ENCODE assay signal across 8 cellular contexts in the genomic region with DNA sequence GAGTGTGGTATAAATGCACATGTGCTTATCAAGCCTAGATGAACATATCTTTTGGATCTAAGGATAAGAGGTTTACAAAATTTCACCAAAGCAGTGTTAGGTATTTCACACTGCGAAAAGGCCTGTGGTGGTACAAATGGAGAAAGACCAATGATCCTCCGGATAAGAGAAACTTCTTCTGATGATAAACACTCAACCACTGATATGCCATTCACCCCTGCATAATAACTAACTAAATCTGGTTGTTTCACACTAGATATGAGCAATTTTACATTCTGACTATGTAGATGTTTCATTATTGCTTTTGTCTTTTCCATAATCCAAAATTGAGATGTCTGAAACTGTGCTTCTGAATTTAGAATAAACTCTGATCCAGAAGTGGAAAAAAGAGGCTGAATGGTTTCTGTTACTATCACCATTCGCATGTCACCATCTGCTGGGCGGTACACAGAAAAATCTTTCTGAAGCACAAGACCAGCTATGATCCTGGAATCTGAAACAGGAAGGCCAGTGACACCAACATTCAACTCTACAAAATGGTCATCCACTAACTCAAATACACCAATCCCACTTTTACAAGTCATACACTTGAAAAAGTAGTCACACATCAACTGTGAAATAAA. TPM values are rescaled to one million over a fixed set of nuclear protein-coding genes. Genes with fewer than 3 reads are reported as not detected.
DNase-seq lines count a peak whose midpoint lies in the region; TF ChIP-seq lines count a peak whose summit lies in the region.

No MANE protein-coding gene starts in this region.

- H4K8ac ChIP-seq in mesenchymal stem cell (ENCODE audit: low read length), result no peak overlapping the region

- H3K9ac ChIP-seq in HUES48 (ENCODE audit: low read depth, low read length) (no peak overlapping the region), mesenchymal stem cell (ENCODE audit: low read length) (peak overlapping the region; percentile 91)

- H3K9me3 ChIP-seq in HUES48 (ENCODE audit: control insufficient read depth, insufficient read depth, low read length) (no peaks in the 10 kb centered on the region), SJSA1 (replicated peaks) (no peaks in the 10 kb centered on the region), mesenchymal stem cell (ENCODE audit: control insufficient read depth, low read length) (no peaks in the 10 kb centered on the region), vagina (no peaks in the 10 kb centered on the region)

- H3K27ac ChIP-seq in HUES48 (ENCODE audit: low read depth, low read length) (no peak overlapping the region), SJSA1 (peak overlapping the region; percentile 33; the same call in 1 of the 2 replicates), mesenchymal stem cell (ENCODE audit: low read length, poor library complexity, severe bottlenecking) (peak overlapping the region; percentile 97), vagina (peak overlapping the region; percentile 78)

- H3K23ac ChIP-seq in mesenchymal stem cell (ENCODE audit: low read length in 2 of 2), result no peak overlapping the region

- no peak overlapping the region for H2BK120ac ChIP-seq in mesenchymal stem cell (ENCODE audit: low read depth, low read length)

- 68% methylated on average over 3 of the region's 4 CpGs for WGBS in mesenchymal stem cell

- H3K36me3 ChIP-seq in HUES48 (ENCODE audit: control insufficient read depth, insufficient read depth, low read length), result peaks cover 5% of the 10 kb centered on the region
- 0 out of 2 replicates have a peak, but pooled peaks cover 5% of the 10 kb centered on the region for H3K36me3 ChIP-seq in SJSA1
- peaks cover 0 to 9% of the 10 kb centered on the region in 2 experiments for H3K36me3 ChIP-seq in mesenchymal stem cell (ENCODE audit: control insufficient read depth in 1 of 2, insufficient read depth in 2 of 2, low read depth in 1 of 2, low read length in 2 of 2)
- H3K36me3 ChIP-seq in vagina, result no peaks in the 10 kb centered on the region

- H3K36me3 Mint-ChIP-seq in dendritic cell treated with granulocyte-macrophage colony-stimulating factor and Interleukin-4, amounts not matched to agents 40 ng/mL and 50 ng/mL, for 4 days (ENCODE audit: low read depth), result peaks cover 10% of the 10 kb centered on the region

- TF ChIP-seq POLR2A in vagina (IDR thresholded peaks at IDR 0.05), result no peak

- H3K4me3 ChIP-seq in HUES48 (ENCODE audit: low read depth, low read length) (peak overlapping the region; percentile 81), SJSA1 (peak overlapping the region; percentile 62), mesenchymal stem cell (ENCODE audit: insufficient read depth in 1 of 2, low read depth in 1 of 2, low read length in 2 of 2) (peak overlapping the region in 1 of 2 experiments; percentile 87), vagina (peak overlapping the region in 1 of 2 donors; percentile 62)

- no peaks in the 10 kb centered on the region for H3K27me3 Mint-ChIP-seq in dendritic cell treated with granulocyte-macrophage colony-stimulating factor and Interleukin-4, amounts not matched to agents 40 ng/mL and 50 ng/mL, for 4 days

- peak overlapping the region; percentile 96 for H3K27ac Mint-ChIP-seq in dendritic cell treated with granulocyte-macrophage colony-stimulating factor and Interleukin-4, amounts not matched to agents 40 ng/mL and 50 ng/mL, for 4 days

- H3K9me3 Mint-ChIP-seq in dendritic cell treated with granulocyte-macrophage colony-stimulating factor and Interleukin-4, amounts not matched to agents 40 ng/mL and 50 ng/mL, for 4 days, result no peaks in the 10 kb centered on the region

- H3K4ac ChIP-seq in mesenchymal stem cell (ENCODE audit: low read depth in 1 of 2, low read length in 2 of 2), result no peak overlapping the region

- peak overlapping the region; percentile 73 for H3K4me2 ChIP-seq in mesenchymal stem cell (ENCODE audit: low read length, poor library complexity, severe bottlenecking)

- peaks cover 6% of the 10 kb centered on the region for H3K79me1 ChIP-seq in mesenchymal stem cell (replicated peaks; ENCODE audit: low read length, poor library complexity, severe bottlenecking)

- H3K4me3 Mint-ChIP-seq in dendritic cell treated with granulocyte-macrophage colony-stimulating factor and Interleukin-4, amounts not matched to agents 40 ng/mL and 50 ng/mL, for 4 days, result peak overlapping the region; percentile 86

- H3K14ac ChIP-seq in mesenchymal stem cell (ENCODE audit: low read length in 2 of 2), result no peak overlapping the region

- H2BK5ac ChIP-seq in mesenchymal stem cell (ENCODE audit: low read depth, low read length, poor library complexity, severe bottlenecking), result no peak overlapping the region

- H2AK5ac ChIP-seq in mesenchymal stem cell (ENCODE audit: low read length, severe bottlenecking), result no peak overlapping the region

- H3K4me1 Mint-ChIP-seq in dendritic cell treated with granulocyte-macrophage colony-stimulating factor and Interleukin-4, amounts not matched to agents 40 ng/mL and 50 ng/mL, for 4 days (ENCODE audit: low read depth), result peaks cover 20% of the 10 kb centered on the region

- intact Hi-C loops in dendritic cell treated with granulocyte-macrophage colony-stimulating factor and Interleukin-4, amounts not matched to agents 40 ng/mL and 50 ng/mL, for 4 days (cut with micrococcal nuclease), result loop anchor here (5.0 to 10.0 kb wide), 3 partner anchors 175 to 835 kb away; partner anchors contain the start of gene KRR1
- intact Hi-C loops in vagina (cut with DNase I), result no loop called here

- no peak overlapping the region for H4K91ac ChIP-seq in mesenchymal stem cell (ENCODE audit: low read length)

- no peak overlapping the region for H2AFZ ChIP-seq in mesenchymal stem cell (ENCODE audit: low read depth, low read length)

- H3K27me3 ChIP-seq in HUES48 (ENCODE audit: control insufficient read depth, insufficient read depth, low read length) (no peaks in the 10 kb centered on the region), SJSA1 (replicated peaks) (no peaks in the 10 kb centered on the region), mesenchymal stem cell (ENCODE audit: control insufficient read depth in 1 of 2, insufficient read depth in 1 of 2, low read length in 2 of 2) (no peaks in the 10 kb centered on the region), vagina (no peaks in the 10 kb centered on the region)

- H3K4me1 ChIP-seq in HUES48 (ENCODE audit: control insufficient read depth, insufficient read depth, low read length) (peaks cover 9% of the 10 kb centered on the region), SJSA1 (replicated peaks) (peaks cover 27% of the 10 kb centered on the region), mesenchymal stem cell (ENCODE audit: control insufficient read depth, insufficient read depth, low read depth, low read length) (peaks cover 1% of the 10 kb centered on the region), vagina (peaks cover 20% of the 10 kb centered on the region)

- peak; percentile 59 for TF ChIP-seq CTCF in AG09319 (IDR thresholded peaks at IDR 0.05; ENCODE audit: low read depth, low read length)
- peak; percentile 56 for TF ChIP-seq CTCF in GM12873 (IDR thresholded peaks at IDR 0.05; ENCODE audit: insufficient read depth, low read depth, low read length, missing control alignments)
- TF ChIP-seq CTCF in vagina (IDR thresholded peaks at IDR 0.05), result no peak

- H3K18ac ChIP-seq in mesenchymal stem cell (ENCODE audit: low read depth in 1 of 2, low read length in 2 of 2), result no peak overlapping the region

- no peak overlapping the region for H2BK15ac ChIP-seq in mesenchymal stem cell (ENCODE audit: low read depth, poor library complexity, severe bottlenecking)

- no peak overlapping the region for H2BK12ac ChIP-seq in mesenchymal stem cell (ENCODE audit: low read length in 2 of 2)

- DNase-seq in AG09319 (ENCODE audit: extremely low read depth, low read depth), result peak; percentile 41
- DNase-seq in SJSA1 (ENCODE audit: low read depth in 1 of 2, low spot score in 2 of 2), result peak in 1 of 2 experiments; percentile 60
- peak; percentile 78 for DNase-seq in mesenchymal stem cell
- no peak for DNase-seq in vagina (ENCODE audit: extremely low spot score in 2 of 2)
- no peak for DNase-seq in GM19240 (ENCODE audit: insufficient read length, low spot score)

RNA-seq across cellular contexts. Expression of gene BBS10, which starts 1.3 kb away (rescaled TPM):
- 9.7 and 17.3 TPM in 2 replicates for total RNA-seq in SJSA1 (2014; rRNA removed; shearing (Covaris generic))
- 5.0 TPM for polyA plus RNA-seq in mesenchymal stem cell (2013, experiment 1 of 2)
- 5.1 TPM for polyA plus RNA-seq in mesenchymal stem cell (2013, experiment 2 of 2)
- total RNA-seq in vagina, result 7.6 TPM

Comparison
In these comparisons a context has a peak if more than half of its experiments do, and no peak if none do; other contexts are left out.
1. DNase-seq: peak in AG09319 (single experiment) and mesenchymal stem cell (single experiment); none in vagina (0 of 2) and GM19240 (single experiment).
2. CTCF ChIP-seq: peak in AG09319 (single experiment) and GM12873 (single experiment); none in vagina (0 of 3).